In the genomic region with DNA sequence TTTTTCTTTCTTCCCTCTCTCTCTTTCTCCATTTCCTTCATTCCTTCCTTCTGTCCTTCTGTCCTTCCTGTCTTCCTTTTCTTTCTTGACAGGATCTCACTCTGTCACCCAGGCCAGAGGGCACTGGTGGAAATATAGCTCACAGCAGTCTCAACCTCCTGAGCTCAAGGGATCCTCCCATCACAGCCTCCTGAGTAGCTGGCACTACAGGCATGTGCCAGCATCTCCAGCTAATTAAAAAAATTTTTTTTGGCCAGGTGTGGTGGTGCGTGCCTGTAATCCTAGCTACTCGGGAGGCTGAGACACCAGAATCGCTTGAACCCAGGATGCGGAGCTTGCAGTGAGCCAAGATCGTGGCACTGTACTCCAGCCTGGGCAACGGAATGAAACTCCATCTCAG, we compare ENCODE assay signal across 29 cellular contexts. TPM values are rescaled to one million over a fixed set of nuclear protein-coding genes. Genes with fewer than 3 reads are reported as not detected.
"Had no signal": no experiment of that assay in that cellular context is flagged by ENCODE, and none has a peak within 500 bp of the region (broad histone marks: within the 10 kb centered on the region; RNA-seq: fewer than 3 reads in every experiment).

No MANE protein-coding gene starts in this region.

- H3K27me3 ChIP-seq: dorsolateral prefrontal cortex, gastrocnemius medialis, testis had no signal

- H3K4me3 Mint-ChIP-seq: nephron progenitor cell; stimulated activated naive B cell treated with anti-CD40 and anti-IgM and Interleukin-4, amounts not matched to agents 10 μg/mL and 1 μg/mL and 100 μg/mL, for 72 hours; stimulated activated naive CD8-positive, alpha-beta T cell treated with anti-CD3 and anti-CD28 coated beads, Interleukin-15, amount 100 ng/mL, for 72 hours had no signal

- H3K36me3 ChIP-seq: esophagus muscularis mucosa, gastrocnemius medialis, left ventricle myocardium inferior, lower lobe of right lung, tibial nerve had no signal

- FAIRE-seq: endometrium had no signal

- H3K4me3 ChIP-seq: dorsolateral prefrontal cortex, esophagus muscularis mucosa, gastrocnemius medialis, heart right ventricle, left ventricle myocardium inferior, lower lobe of right lung, skin epidermis, testis, tibial nerve had no signal

- H3K27ac Mint-ChIP-seq: nephron progenitor cell; stimulated activated naive B cell treated with anti-CD40 and anti-IgM and Interleukin-4, amounts not matched to agents 10 μg/mL and 1 μg/mL and 100 μg/mL, for 72 hours had no signal

- H2AFZ ChIP-seq: parathyroid adenoma had no signal

- H3K4me1 ChIP-seq: parathyroid adenoma had no signal

- H3K9me3 ChIP-seq: gastrocnemius medialis, lower lobe of right lung, testis had no signal

- H3K9ac ChIP-seq: parathyroid adenoma had no signal

- DNase-seq: cortex of kidney; effector CD8-positive, alpha-beta T cell; gastrocnemius medialis; heart right ventricle; hypothalamus; islet precursor cell; left ventricle myocardium inferior; lower lobe of right lung; mesenchymal stem cell; midbrain; nephron progenitor cell; stimulated activated CD4-positive, alpha-beta T cell treated with anti-CD3 and anti-CD28 coated beads, Interleukin-2, amount 100 ng/mL, for 24 hours; stimulated activated CD4-positive, alpha-beta T cell treated with anti-CD3 and anti-CD28 coated beads, Interleukin-4, amount 100 ng/mL, for 4 hours; stimulated activated naive B cell treated with anti-CD40 and anti-IgM and Interleukin-4, amounts not matched to agents 10 μg/mL and 1 μg/mL and 100 μg/mL, for 72 hours; stimulated activated naive CD8-positive, alpha-beta T cell treated with anti-CD3 and anti-CD28 coated beads, Interleukin-15, amount 100 ng/mL, for 72 hours; testis had no signal

- ATAC-seq: gastrocnemius medialis; heart right ventricle; lower lobe of right lung; sciatic nerve; stimulated activated naive B cell treated with anti-CD40 and anti-IgM and Interleukin-4, amounts not matched to agents 10 μg/mL and 1 μg/mL and 100 μg/mL, for 72 hours; stimulated activated naive CD8-positive, alpha-beta T cell treated with anti-CD3 and anti-CD28 coated beads, Interleukin-15, amount 100 ng/mL, for 72 hours had no signal

- H3K27ac ChIP-seq: dorsolateral prefrontal cortex, epithelial cell of prostate, esophagus muscularis mucosa, gastrocnemius medialis, heart right ventricle, left ventricle myocardium inferior, lower lobe of right lung, parathyroid adenoma, skin epidermis, testis, tibial nerve had no signal

- H3K4me1 Mint-ChIP-seq: nephron progenitor cell had no signal

- H3K79me2 ChIP-seq: parathyroid adenoma had no signal

RNA-seq across cellular contexts. Expression of a gene that starts 8.3 kb away (rescaled TPM):
- total RNA-seq: dorsolateral prefrontal cortex, esophagus muscularis mucosa, fibroblast of villous mesenchyme, gastrocnemius medialis, heart right ventricle, left ventricle myocardium inferior, lower lobe of right lung, omental fat pad, pulmonary artery endothelial cell, sciatic nerve, subcutaneous adipose tissue, testis, tibial nerve, ureter had no signal

RNA-seq across cellular contexts. Expression of a gene that starts 21.3 kb away (rescaled TPM):
- total RNA-seq: esophagus muscularis mucosa, fibroblast of villous mesenchyme, gastrocnemius medialis, heart right ventricle, left ventricle myocardium inferior, lower lobe of right lung, omental fat pad, pulmonary artery endothelial cell, sciatic nerve, subcutaneous adipose tissue, testis, tibial nerve, ureter had no signal

RNA-seq across cellular contexts. Expression of a gene that starts 31.4 kb away (rescaled TPM):
- total RNA-seq: dorsolateral prefrontal cortex, esophagus muscularis mucosa, fibroblast of villous mesenchyme, gastrocnemius medialis, heart right ventricle, left ventricle myocardium inferior, lower lobe of right lung, omental fat pad, pulmonary artery endothelial cell, sciatic nerve, subcutaneous adipose tissue, testis, tibial nerve, ureter had no signal

RNA-seq across cellular contexts. Expression of a gene that starts 45.1 kb away (rescaled TPM):
- total RNA-seq: dorsolateral prefrontal cortex, esophagus muscularis mucosa, fibroblast of villous mesenchyme, gastrocnemius medialis, heart right ventricle, left ventricle myocardium inferior, lower lobe of right lung, omental fat pad, pulmonary artery endothelial cell, sciatic nerve, subcutaneous adipose tissue, testis, tibial nerve, ureter had no signal
